ENCODE assay signal across 9 cellular contexts in the genomic region with DNA sequence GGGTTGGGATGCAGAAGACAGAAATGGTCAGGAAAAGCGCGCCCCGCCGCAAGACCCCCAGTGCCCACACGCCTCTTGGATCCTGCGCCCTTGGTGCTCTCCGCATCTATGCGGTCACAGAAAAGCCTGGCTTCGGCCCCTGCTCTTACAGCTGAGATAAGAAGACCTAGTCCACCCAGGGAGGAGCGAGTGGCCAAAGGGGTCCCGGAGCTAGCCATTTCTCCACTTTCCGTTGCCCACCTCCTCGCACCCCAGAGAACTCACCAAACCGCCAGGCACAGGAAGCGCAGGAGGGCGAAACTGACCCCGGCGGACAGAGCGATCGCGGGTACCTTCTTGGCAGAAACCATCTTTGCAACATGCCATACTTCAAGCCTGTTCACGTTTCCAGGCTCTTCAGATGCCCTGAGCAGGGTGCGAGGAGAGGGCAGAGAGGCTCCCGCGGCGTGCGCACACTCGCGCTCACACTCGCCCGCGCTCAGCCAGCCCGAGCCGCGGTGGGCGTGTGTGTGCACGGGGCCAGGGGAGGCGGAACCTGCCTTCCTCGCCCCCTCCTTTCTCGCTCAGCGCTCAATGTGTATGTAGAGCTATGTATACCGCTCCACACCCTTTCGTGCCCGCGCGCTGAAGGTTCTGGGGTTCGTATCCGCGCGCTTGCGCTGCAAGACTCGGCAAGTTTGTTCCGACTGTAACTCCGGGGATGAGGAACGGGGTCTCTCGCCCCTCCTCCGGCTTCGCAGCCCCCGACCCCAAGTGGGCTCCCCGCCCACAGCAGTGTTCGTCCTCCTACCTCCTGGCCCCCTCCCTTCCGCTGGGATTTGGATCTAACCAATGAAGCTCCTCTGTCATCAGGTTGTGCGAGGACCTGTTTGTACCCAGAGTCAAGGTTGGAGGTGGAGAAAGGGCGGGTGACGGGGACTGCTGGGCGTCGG. TPM values are rescaled to one million over a fixed set of nuclear protein-coding genes. Genes with fewer than 3 reads are reported as not detected.
DNase-seq lines count a peak whose midpoint lies in the region; ATAC-seq and TF ChIP-seq lines count a peak whose summit lies in the region.
"Had no signal": no experiment of that assay in that cellular context is flagged by ENCODE, and none has a peak within 500 bp of the region (broad histone marks: within the 10 kb centered on the region; RNA-seq: fewer than 3 reads in every experiment).

A gene (minus strand): TSS at position 507 of the 932 bp plus-strand sequence. CDS start 157 bp downstream, at position 350.

- H3K18ac ChIP-seq in neuronal stem cell (ENCODE audit: low read length): peak within 1 kb of the TSS; percentile 60

- no peaks in the 10 kb centered on the region for H3K27me3 ChIP-seq in Peyer's patch
- H3K27me3 ChIP-seq in esophagus muscularis mucosa: peaks cover 0 to 50% (median 5%) of the 10 kb centered on the region in 4 donors
- peaks cover 16 to 50% (median 36%) of the 10 kb centered on the region in 3 experiments for H3K27me3 ChIP-seq in neuronal stem cell (ENCODE audit: control insufficient read depth in 3 of 3, insufficient read depth in 3 of 3, low read depth in 1 of 3, low read length in 3 of 3)
- no peaks in the 10 kb centered on the region for H3K27me3 ChIP-seq in PC-9 (ENCODE audit: insufficient read depth, low read depth)

- H3K4me2 ChIP-seq in neuronal stem cell (ENCODE audit: insufficient read depth, low read length, poor library complexity, severe bottlenecking) (peak within 1 kb of the TSS; percentile 95), PC-9 (no peak within 1 kb of the TSS)

- TF ChIP-seq CTCF in Peyer's patch (IDR thresholded peaks at IDR 0.05) (no peak), esophagus muscularis mucosa (IDR thresholded peaks at IDR 0.05) (no peak), PC-9 (conservative IDR thresholded peaks at IDR 0.05) (no peak)

- H3K4me1 ChIP-seq in Peyer's patch (peaks cover 0 to 14% (median 0%) of the 10 kb centered on the region in 4 donors), esophagus muscularis mucosa (peaks cover 0 to 15% (median 14%) of the 10 kb centered on the region in 4 donors), neuronal stem cell (ENCODE audit: control insufficient read depth in 2 of 2, insufficient read depth in 1 of 2, low read depth in 1 of 2, low read length in 2 of 2) (peaks cover 0 to 9% of the 10 kb centered on the region in 2 donors), PC-9 (replicated peaks; ENCODE audit: insufficient read depth) (no peaks in the 10 kb centered on the region)

- peak within 1 kb of the TSS; percentile 27 for H2BK15ac ChIP-seq in neuronal stem cell (ENCODE audit: low read length)

- no peak for TF ChIP-seq EP300 in esophagus muscularis mucosa (IDR thresholded peaks at IDR 0.05)

- H4K20me1 ChIP-seq in PC-9 (ENCODE audit: insufficient read depth): no peaks in the 10 kb centered on the region

- H2AFZ ChIP-seq in neuronal stem cell (ENCODE audit: low read length) (peak within 1 kb of the TSS; percentile 53), PC-9 (no peak within 1 kb of the TSS)

- 3% methylated on average over 40 of the region's 67 CpGs for WGBS in esophagus muscularis mucosa
- WGBS in neuronal stem cell (ENCODE audit: extremely low coverage in 2 of 2, insufficient read length in 2 of 2, insufficient replicate concordance in 1 of 2), 2 donors: no CpG with 5 or more reads among the region's 67 CpGs

- no peak for TF ChIP-seq POLR2A in Peyer's patch (IDR thresholded peaks at IDR 0.05)
- TF ChIP-seq POLR2A in esophagus muscularis mucosa (IDR thresholded peaks at IDR 0.05; ENCODE audit: low read depth): no peak

- peak within 1 kb of the TSS; percentile 84 for H3K9ac ChIP-seq in neuronal stem cell (ENCODE audit: low read depth, low read length, poor library complexity)

- H3K79me1 ChIP-seq in neuronal stem cell (ENCODE audit: low read depth, low read length): no peaks in the 10 kb centered on the region

- POLR2A ChIA-PET in PC-9 (lab: Charles Lee; ENCODE audit: unreplicated experiment): no interaction called here

- H2BK5ac ChIP-seq in neuronal stem cell (ENCODE audit: low read length): peak within 1 kb of the TSS; percentile 69

- intact Hi-C loops in esophagus muscularis mucosa (cut with DNase I): no loop called here
- intact Hi-C loops in PC-9 (cut with micrococcal nuclease; ENCODE audit: unreplicated experiment): no loop called here

- CTCF ChIA-PET in PC-9 (lab: Charles Lee): no interaction called here

- H2AK5ac ChIP-seq in neuronal stem cell (ENCODE audit: low read depth, low read length): no peak within 1 kb of the TSS

- no peak within 1 kb of the TSS for H2BK12ac ChIP-seq in neuronal stem cell (ENCODE audit: low read length)

- H3K36me3 ChIP-seq in Peyer's patch: no peaks in the 10 kb centered on the region
- no peaks in the 10 kb centered on the region for H3K36me3 ChIP-seq in esophagus muscularis mucosa
- H3K36me3 ChIP-seq in neuronal stem cell (replicated peaks in 1 of 2; ENCODE audit: control insufficient read depth in 2 of 2, insufficient read depth in 2 of 2, low read length in 2 of 2): no peaks in the 10 kb centered on the region
- no peaks in the 10 kb centered on the region for H3K36me3 ChIP-seq in PC-9 (ENCODE audit: low read depth)

- H3K4me3 ChIP-seq in Peyer's patch: peak within 1 kb of the TSS in 3 of 4 donors; percentile 13 to 49 (median 48)
- H3K4me3 ChIP-seq in esophagus muscularis mucosa: peak within 1 kb of the TSS; percentile 8 to 41 (median 26)
- H3K4me3 ChIP-seq in neuronal stem cell (ENCODE audit: low read length in 2 of 2): peak within 1 kb of the TSS; percentile 17 to 77
- no peak within 1 kb of the TSS for H3K4me3 ChIP-seq in PC-9

- H4K8ac ChIP-seq in neuronal stem cell (ENCODE audit: low read depth, low read length): no peak within 1 kb of the TSS

- H3K4ac ChIP-seq in neuronal stem cell (ENCODE audit: low read length): no peak within 1 kb of the TSS

- H3K27ac ChIP-seq in Peyer's patch: no peak within 1 kb of the TSS
- no peak within 1 kb of the TSS for H3K27ac ChIP-seq in esophagus muscularis mucosa (replicated peaks in 1 of 4)
- no peak within 1 kb of the TSS for H3K27ac ChIP-seq in neuronal stem cell (replicated peaks; ENCODE audit: low read length)
- no peak within 1 kb of the TSS for H3K27ac ChIP-seq in PC-9

- no peaks in the 10 kb centered on the region for H3F3A ChIP-seq in PC-9 (ENCODE audit: insufficient read depth, low read depth)

- peak within 1 kb of the TSS; percentile 23 for H3K14ac ChIP-seq in neuronal stem cell (ENCODE audit: low read length)

- H3K9me3 ChIP-seq in Peyer's patch (no peaks in the 10 kb centered on the region), esophagus muscularis mucosa (no peaks in the 10 kb centered on the region), neuronal stem cell (replicated peaks in 1 of 2; ENCODE audit: control insufficient read depth in 2 of 2, insufficient read depth in 1 of 2, low read depth in 1 of 2, low read length in 2 of 2) (peaks cover 0 to 2% of the 10 kb centered on the region in 2 donors), PC-9 (ENCODE audit: insufficient read depth, low read depth) (no peaks in the 10 kb centered on the region)

- DNase-seq in D341Med (ENCODE audit: low spot score) (peak; percentile 67), Peyer's patch (peak in 1 of 3 donors; percentile 48), esophagus muscularis mucosa (ENCODE audit: extremely low spot score) (no peak), neuronal stem cell (ENCODE audit: low spot score) (peak; percentile 35), NCI-H187 treated with DMSO at 0.1 percent for 48 hours (lab: John Stamatoyannopoulos, UW) (no peak), PC-9 (no peak)
- DNase-seq: stimulated activated CD4-positive, alpha-beta T cell treated with anti-CD3 and anti-CD28 coated beads, Interleukin-12 subunit alpha, Interleukin-12 subunit beta, amount 100 ng/mL, for 4 hours had no signal

- no peak within 1 kb of the TSS for H4K91ac ChIP-seq in neuronal stem cell (ENCODE audit: low read depth, low read length, poor library complexity)

- H2BK120ac ChIP-seq in neuronal stem cell (ENCODE audit: low read depth, low read length): no peak within 1 kb of the TSS

- H3K23ac ChIP-seq in neuronal stem cell (ENCODE audit: low read depth, low read length, poor library complexity): peak within 1 kb of the TSS; percentile 67

- H3K79me2 ChIP-seq in PC-9 (ENCODE audit: low read depth): no peaks in the 10 kb centered on the region

- BruUV-seq in PC-9 (replicated peaks; lab: Mats Ljungman, UMichigan): no TSS peak

- H3K9me2 ChIP-seq in PC-9 (ENCODE audit: insufficient read depth): no peaks in the 10 kb centered on the region

- ATAC-seq in HG03457 (IDR thresholded peaks at IDR 0.05; ENCODE audit: unreplicated experiment) (no peak), GM19452 (IDR thresholded peaks at IDR 0.05; ENCODE audit: unreplicated experiment) (no peak)

RNA-seq across cellular contexts. Expression of the gene that starts here (rescaled TPM):
- total RNA-seq in Peyer's patch (under 1 TPM; under 0.01 to 0.76 (median 0.53) TPM), esophagus muscularis mucosa (under 1 TPM in 2 of 4 donors, not detected in 2; under 0.01 TPM), PC-9 (2021) (not detected in 2 replicates)
- not detected for polyA plus RNA-seq in neuronal stem cell (2013, experiment 1 of 2)
- not detected for polyA plus RNA-seq in neuronal stem cell (2013, experiment 2 of 2)

Comparison
In these comparisons a context has a peak if more than half of its experiments do, and no peak if none do; other contexts are left out.
1. DNase-seq: peak in D341Med (single experiment) and neuronal stem cell (single experiment); none in esophagus muscularis mucosa (single experiment), NCI-H187 treated with DMSO at 0.1 percent for 48 hours (single experiment) and PC-9 (0 of 2).